ENCODE assay signal across 12 cellular contexts in the genomic region with DNA sequence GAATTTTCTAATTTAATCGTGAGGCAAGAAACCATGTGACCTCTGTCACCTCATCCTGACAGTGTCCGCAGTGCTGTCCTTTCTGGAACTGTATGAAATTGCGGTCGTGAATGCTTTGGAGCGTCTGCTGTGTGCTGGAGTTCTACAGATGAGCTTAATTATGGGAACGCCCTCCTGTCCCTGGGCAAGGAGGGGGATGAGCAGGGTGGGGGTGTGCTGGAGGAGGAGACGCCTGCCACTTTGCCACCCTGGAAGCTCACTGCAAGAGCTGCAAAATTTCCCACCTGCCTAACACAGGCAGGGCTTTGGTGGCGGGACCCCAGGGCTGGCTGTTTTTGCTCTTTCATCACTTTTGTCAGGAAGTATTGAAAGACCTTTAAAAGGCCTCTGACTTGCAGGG. TPM values are rescaled to one million over a fixed set of nuclear protein-coding genes. Genes with fewer than 3 reads are reported as not detected.
DNase-seq lines count a peak whose midpoint lies in the region; ATAC-seq, FAIRE-seq and TF ChIP-seq lines count a peak whose summit lies in the region.
"Had no signal": no experiment of that assay in that cellular context is flagged by ENCODE, and none has a peak within 500 bp of the region (broad histone marks: within the 10 kb centered on the region; RNA-seq: fewer than 3 reads in every experiment).

No MANE protein-coding gene starts in this region.

- POLR2A ChIA-PET in activated CD4-positive, alpha-beta T cell treated with anti-CD3 and anti-CD28 coated beads for 36 hours (lab: Charles Lee): interaction anchor here (0.6 to 1.0 kb wide), 2 partner anchors 119 to 168 kb away, joined by 3 read pairs; no protein-coding TSS in a partner anchor

- CTCF ChIA-PET in activated CD4-positive, alpha-beta T cell treated with anti-CD3 and anti-CD28 coated beads for 36 hours (lab: Charles Lee): interaction anchor here (1.0 to 7.7 kb wide), 5 partner anchors 9 to 60 kb away, joined by 3 to 66 read pairs (median 3); no protein-coding TSS in a partner anchor

- ATAC-seq in activated CD4-positive, alpha-beta T cell treated with anti-CD3 and anti-CD28 coated beads for 36 hours: no peak
- no peak for ATAC-seq in stimulated activated effector memory CD8-positive, alpha-beta T cell treated with anti-CD3 and anti-CD28 coated beads, Interleukin-12 subunit alpha, Interleukin-12 subunit beta, amount 100 ng/mL, for 72 hours
- no peak for ATAC-seq in GM19467 (IDR thresholded peaks at IDR 0.05; ENCODE audit: unreplicated experiment)

- TF ChIP-seq CTCF in endodermal cell (conservative IDR thresholded peaks at IDR 0.05): no peak

- DNase-seq in activated CD4-positive, alpha-beta T cell treated with anti-CD3 and anti-CD28 coated beads for 36 hours: no peak
- DNase-seq in activated CD4-positive, alpha-beta T cell treated with anti-CD3 and anti-CD28 coated beads for 1 hour: no peak
- DNase-seq in NCI-H748 treated with DMSO at 0.1 percent for 48 hours (lab: John Stamatoyannopoulos, UW): peak; percentile 14
- no peak for DNase-seq in endodermal cell
- DNase-seq in stimulated activated effector memory CD8-positive, alpha-beta T cell treated with anti-CD3 and anti-CD28 coated beads, Interleukin-12 subunit alpha, Interleukin-12 subunit beta, amount 100 ng/mL, for 72 hours (ENCODE audit: low spot score in 2 of 2): no peak
- DNase-seq in RCC 7860 (ENCODE audit: low spot score): no peak
- no peak for DNase-seq in NCI-H1436 treated with DMSO at 0.1 percent for 48 hours (lab: John Stamatoyannopoulos, UW)
- DNase-seq: heart left ventricle had no signal

- H3K27me3 Mint-ChIP-seq in activated CD4-positive, alpha-beta T cell treated with anti-CD3 and anti-CD28 coated beads for 36 hours: no peaks in the 10 kb centered on the region
- peaks cover 18% of the 10 kb centered on the region for H3K27me3 Mint-ChIP-seq in endodermal cell (ENCODE audit: insufficient read depth)

- intact Hi-C loops in activated CD4-positive, alpha-beta T cell treated with anti-CD3 and anti-CD28 coated beads for 36 hours (cut with DNase I, micrococcal nuclease): loop anchor here (1.0 to 5.0 kb wide), 2 partner anchors 77 to 749 kb away; no protein-coding TSS in a partner anchor

- peaks cover 3% of the 10 kb centered on the region for H3K9me3 ChIP-seq in endodermal cell (ENCODE audit: control insufficient read depth, low read length)
- H3K9me3 ChIP-seq: heart left ventricle had no signal

- no peak overlapping the region for H3K4me3 ChIP-seq in endodermal cell (ENCODE audit: low read length)

- no peaks in the 10 kb centered on the region for H3K9me3 Mint-ChIP-seq in activated CD4-positive, alpha-beta T cell treated with anti-CD3 and anti-CD28 coated beads for 36 hours (ENCODE audit: low read depth)
- H3K9me3 Mint-ChIP-seq in endodermal cell: peaks cover 2% of the 10 kb centered on the region
- no peaks in the 10 kb centered on the region for H3K9me3 Mint-ChIP-seq in stimulated activated effector memory CD8-positive, alpha-beta T cell treated with anti-CD3 and anti-CD28 coated beads, Interleukin-12 subunit alpha, Interleukin-12 subunit beta, amount 100 ng/mL, for 72 hours
- H3K9me3 Mint-ChIP-seq: nephron had no signal

- no peak overlapping the region for H3K27ac ChIP-seq in endodermal cell (ENCODE audit: low read depth, low read length)

- no peaks in the 10 kb centered on the region for H3K36me3 ChIP-seq in endodermal cell (ENCODE audit: control insufficient read depth, insufficient read depth, low read length)
- H3K36me3 ChIP-seq: heart left ventricle had no signal

- H3K27me3 ChIP-seq in endodermal cell (ENCODE audit: control insufficient read depth, insufficient read depth, low read length, poor library complexity, severe bottlenecking): no peaks in the 10 kb centered on the region
- H3K27me3 ChIP-seq: heart left ventricle had no signal

- no peak for FAIRE-seq in RCC 7860 (lab: Jason Lieb, UNC)
- FAIRE-seq: bronchial epithelial cell, H1 had no signal

- H3K4me1 Mint-ChIP-seq in activated CD4-positive, alpha-beta T cell treated with anti-CD3 and anti-CD28 coated beads for 36 hours: peaks cover 91% of the 10 kb centered on the region
- peaks cover 44% of the 10 kb centered on the region for H3K4me1 Mint-ChIP-seq in endodermal cell
- peaks cover 87% of the 10 kb centered on the region for H3K4me1 Mint-ChIP-seq in stimulated activated effector memory CD8-positive, alpha-beta T cell treated with anti-CD3 and anti-CD28 coated beads, Interleukin-12 subunit alpha, Interleukin-12 subunit beta, amount 100 ng/mL, for 72 hours

- 80 to 89% methylated on average over 7 to 8 of the region's 8 CpGs for WGBS in endodermal cell (ENCODE audit: insufficient coverage in 1 of 2, insufficient read length in 1 of 2), 2 experiments

- H3K4me3 Mint-ChIP-seq in activated CD4-positive, alpha-beta T cell treated with anti-CD3 and anti-CD28 coated beads for 36 hours: peak overlapping the region; percentile 75
- peak overlapping the region; percentile 19 for H3K4me3 Mint-ChIP-seq in endodermal cell
- H3K4me3 Mint-ChIP-seq in stimulated activated effector memory CD8-positive, alpha-beta T cell treated with anti-CD3 and anti-CD28 coated beads, Interleukin-12 subunit alpha, Interleukin-12 subunit beta, amount 100 ng/mL, for 72 hours: peak overlapping the region; percentile 76
- H3K4me3 Mint-ChIP-seq: nephron had no signal

- peak overlapping the region; percentile 98 for H3K27ac Mint-ChIP-seq in activated CD4-positive, alpha-beta T cell treated with anti-CD3 and anti-CD28 coated beads for 36 hours
- no peak overlapping the region for H3K27ac Mint-ChIP-seq in endodermal cell
- peak overlapping the region; percentile 93 for H3K27ac Mint-ChIP-seq in stimulated activated effector memory CD8-positive, alpha-beta T cell treated with anti-CD3 and anti-CD28 coated beads, Interleukin-12 subunit alpha, Interleukin-12 subunit beta, amount 100 ng/mL, for 72 hours
- H3K27ac Mint-ChIP-seq: nephron had no signal

- H3K9ac ChIP-seq in endodermal cell (ENCODE audit: extremely low read depth, low read length, poor library complexity, severe bottlenecking): no peak overlapping the region

- peaks cover 23% of the 10 kb centered on the region for H3K4me1 ChIP-seq in endodermal cell (ENCODE audit: control insufficient read depth, insufficient read depth, low read length)

- H3K36me3 Mint-ChIP-seq in activated CD4-positive, alpha-beta T cell treated with anti-CD3 and anti-CD28 coated beads for 36 hours (ENCODE audit: low read depth): peaks cover 11% of the 10 kb centered on the region
- peaks cover 4% of the 10 kb centered on the region for H3K36me3 Mint-ChIP-seq in endodermal cell (ENCODE audit: low read depth)
- H3K36me3 Mint-ChIP-seq in stimulated activated effector memory CD8-positive, alpha-beta T cell treated with anti-CD3 and anti-CD28 coated beads, Interleukin-12 subunit alpha, Interleukin-12 subunit beta, amount 100 ng/mL, for 72 hours: no peaks in the 10 kb centered on the region

RNA-seq across cellular contexts. Expression of gene LPIN1, which starts 6.5 kb away (rescaled TPM):
- total RNA-seq in activated CD4-positive, alpha-beta T cell treated with anti-CD3 and anti-CD28 coated beads for 36 hours: 10 to 100 TPM; 40.6 to 42.9 TPM
- total RNA-seq in endodermal cell: 10 to 100 TPM; 23.9 to 24.3 TPM
- polyA plus RNA-seq in endodermal cell (2013, experiment 1 of 2): 20.8 TPM
- polyA plus RNA-seq in endodermal cell (2013, experiment 2 of 2): 17.4 TPM

Comparison
In these comparisons a context has a peak if more than half of its experiments do, and no peak if none do; other contexts are left out.
1. H3K4me3 Mint-ChIP-seq: peak in every context shown above with its lines; median percentile 76 in stimulated activated effector memory CD8-positive, alpha-beta T cell treated with anti-CD3 and anti-CD28 coated beads, Interleukin-12 subunit alpha, Interleukin-12 subunit beta, amount 100 ng/mL, for 72 hours; 75 in activated CD4-positive, alpha-beta T cell treated with anti-CD3 and anti-CD28 coated beads for 36 hours; 19 in endodermal cell.